1 cellular context compared by ENCODE assay signal in genomic region chr4:20700007-20700761, GRCh38.
TF ChIP-seq lines count a peak whose summit lies in the region.

PACRGL (plus strand) TSS chr4:20700458; CDS start chr4:20704482, 4,024 bp downstream.

TF ChIP-seq in HepG2, 621 proteins besides CTCF, POLR2A, EP300 and RAD21 (continued from another document and continues in another):
- TF ChIP-seq E2F2 (CRISPR knock-in tag; IDR thresholded peaks at IDR 0.05; ENCODE audit: borderline replicate concordance) (no peak), SOX6 (IDR thresholded peaks at IDR 0.05) (no peak), SOX6 (CRISPR knock-in tag; IDR thresholded peaks at IDR 0.05) (peak; percentile 58), PATZ1 (CRISPR knock-in tag; IDR thresholded peaks at IDR 0.05) (peak; percentile 44; the same call in 1 of the 2 replicates), NFYB (CRISPR knock-in tag; IDR thresholded peaks at IDR 0.05) (peak; percentile 86), ZSCAN30 (CRISPR knock-in tag; IDR thresholded peaks at IDR 0.05) (no peak), MED13 (CRISPR knock-in tag; IDR thresholded peaks at IDR 0.05) (no peak), ZNF225 (CRISPR knock-in tag; IDR thresholded peaks at IDR 0.05) (0 out of 2 replicates have a peak, but pooled peaks have one; percentile 51), BRD4 (CRISPR knock-in tag; IDR thresholded peaks at IDR 0.05) (no peak; the same call in 1 of the 2 replicates), RBFOX2 (IDR thresholded peaks at IDR 0.05; ENCODE audit: low read depth, low read length) (peak; percentile 92), MAFG (CRISPR knock-in tag; IDR thresholded peaks at IDR 0.05) (no peak), SKIL (CRISPR knock-in tag; IDR thresholded peaks at IDR 0.05; ENCODE audit: borderline replicate concordance) (no peak), ZNF660 (CRISPR knock-in tag; IDR thresholded peaks at IDR 0.05; ENCODE audit: borderline replicate concordance, low read depth) (no peak), ZNF841 (CRISPR knock-in tag; IDR thresholded peaks at IDR 0.05; ENCODE audit: borderline replicate concordance) (no peak), JARID2 (CRISPR knock-in tag; IDR thresholded peaks at IDR 0.05; ENCODE audit: insufficient replicate concordance) (peak; percentile 79), ZNF510 (CRISPR knock-in tag; IDR thresholded peaks at IDR 0.05; ENCODE audit: low read depth) (no peak), HDAC2 (CRISPR knock-in tag; IDR thresholded peaks at IDR 0.05) (peak; percentile 71), MED1 (CRISPR knock-in tag; IDR thresholded peaks at IDR 0.05) (peak; percentile 49; the same call in 1 of the 2 replicates), SRSF9 (IDR thresholded peaks at IDR 0.05; ENCODE audit: borderline replicate concordance, insufficient read depth, low read depth, low read length, poor library complexity, severe bottlenecking) (no peak), ZBTB34 (CRISPR knock-in tag; IDR thresholded peaks at IDR 0.05) (no peak), ARID5B (CRISPR knock-in tag; IDR thresholded peaks at IDR 0.05) (peak; percentile 58; the same call in 1 of the 2 replicates), ZNF280B (CRISPR knock-in tag; IDR thresholded peaks at IDR 0.05; ENCODE audit: borderline replicate concordance) (no peak), STAT6 (CRISPR knock-in tag; IDR thresholded peaks at IDR 0.05; ENCODE audit: borderline replicate concordance) (no peak), ZNF430 (CRISPR knock-in tag; IDR thresholded peaks at IDR 0.05) (peak; percentile 39; the same call in 1 of the 2 replicates), XRCC5 (optimal IDR thresholded peaks at IDR 0.05; ENCODE audit: low read length) (peak; percentile 64), ZNF253 (CRISPR knock-in tag; IDR thresholded peaks at IDR 0.05; ENCODE audit: borderline replicate concordance) (no peak), ZNF557 (CRISPR knock-in tag; IDR thresholded peaks at IDR 0.05) (no peak), KAT2B (IDR thresholded peaks at IDR 0.05; ENCODE audit: borderline replicate concordance, low read depth, low read length) (no peak), CBFB (CRISPR knock-in tag; IDR thresholded peaks at IDR 0.05) (peak; percentile 44; the same call in 1 of the 2 replicates), ZHX2 (IDR thresholded peaks at IDR 0.05; ENCODE audit: low read depth) (peak; percentile 61; the same call in 1 of the 2 replicates), ZHX2 (CRISPR knock-in tag; IDR thresholded peaks at IDR 0.05; ENCODE audit: borderline replicate concordance) (no peak), MATR3 (CRISPR knock-in tag; IDR thresholded peaks at IDR 0.05) (no peak), NFKBIZ (CRISPR knock-in tag; IDR thresholded peaks at IDR 0.05) (no peak), THYN1 (CRISPR knock-in tag; IDR thresholded peaks at IDR 0.05; ENCODE audit: borderline replicate concordance, low read depth) (no peak), ZNF788 (CRISPR knock-in tag; IDR thresholded peaks at IDR 0.05; ENCODE audit: borderline replicate concordance) (no peak; the same call in 1 of the 2 replicates), ZNF274 (CRISPR knock-in tag; IDR thresholded peaks at IDR 0.05) (peak; percentile 74; the same call in 1 of the 2 replicates), SRSF4 (IDR thresholded peaks at IDR 0.05; ENCODE audit: low read depth, low read length, poor library complexity, severe bottlenecking) (no peak), ZNF629 (CRISPR knock-in tag; conservative IDR thresholded peaks at IDR 0.05) (no peak), SMAD1 (CRISPR knock-in tag; IDR thresholded peaks at IDR 0.05; ENCODE audit: borderline replicate concordance, low read depth) (no peak), SOX13 (IDR thresholded peaks at IDR 0.05) (no peak), SOX13 (CRISPR knock-in tag; conservative IDR thresholded peaks at IDR 0.05 in 1 of 2, IDR thresholded peaks at IDR 0.05 in 1 of 2) (no peak)
